8 cellular contexts compared by ENCODE assay signal in the genomic region with DNA sequence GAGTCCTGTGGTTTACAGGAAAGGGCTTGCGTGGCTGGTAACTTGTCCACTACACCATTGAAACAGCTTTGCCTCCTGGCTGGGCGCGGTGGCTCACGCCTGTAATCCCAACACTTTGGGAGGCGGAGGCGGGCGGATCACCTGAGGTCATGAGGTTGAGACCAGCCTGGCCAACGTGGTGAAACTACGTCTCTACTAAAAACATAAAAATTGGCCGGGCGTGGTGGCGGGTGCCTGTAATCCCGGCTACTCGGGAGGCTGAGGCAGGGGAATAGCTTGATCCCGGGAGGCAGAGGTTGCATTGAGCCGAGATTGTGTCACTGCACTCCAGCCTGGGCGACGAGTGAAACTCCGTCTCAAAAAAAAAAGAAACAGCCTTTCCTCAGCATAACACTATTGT. TPM values are rescaled to one million over a fixed set of nuclear protein-coding genes. Genes with fewer than 3 reads are reported as not detected.
DNase-seq lines count a peak whose midpoint lies in the region; ATAC-seq and TF ChIP-seq lines count a peak whose summit lies in the region.
"Not testable (repeated sequence)": the region's sequence is repeated elsewhere in the genome, so short reads cannot be mapped to it uniquely, and the experiment has no call there.

No MANE protein-coding gene starts in this region.

- H3K4me1 Mint-ChIP-seq in activated T-cell treated with anti-CD3 and anti-CD28 coated beads, Interleukin-2, amount 50 U/mL, for 4 hours (ENCODE audit: low read depth) = peaks cover 64% of the 10 kb centered on the region
- H3K4me1 Mint-ChIP-seq in MCF 10A (ENCODE audit: insufficient read depth, unreplicated experiment) (peaks cover 49% of the 10 kb centered on the region), naive B cell (peaks cover 28 to 36% (median 36%) of the 10 kb centered on the region in 3 donors)

- RAD21 ChIA-PET in HCT116 (lab: Charles Lee; ENCODE audit: low non-redundant PET in 1 of 2, low total read pairs in 2 of 2, uncharacterized antibody in 2 of 2, unreplicated experiment in 2 of 2) = not testable (repeated sequence)

- ATAC-seq in HCT116; Panc1; activated T-cell treated with anti-CD3 and anti-CD28 coated beads, Interleukin-2, amount 50 U/mL, for 4 hours; naive B cell (ENCODE audit: low read depth in 2 of 2): not testable (repeated sequence)

- not testable (repeated sequence) for DNase-seq in HCT116 (ENCODE audit: low read depth, low spot score); Panc1 (ENCODE audit: low read depth, low spot score); activated T-cell treated with anti-CD3 and anti-CD28 coated beads, Interleukin-2, amount 50 U/mL, for 4 hours; MCF 10A (ENCODE audit: unreplicated experiment); esophagus squamous epithelium (lab: John Stamatoyannopoulos, UW); naive B cell
- peak; percentile 75 for DNase-seq in spleen

- POLR2A ChIA-PET in HCT116 (lab: Charles Lee) = not testable (repeated sequence)
- POLR2A ChIA-PET in Panc1 (lab: Charles Lee) (interaction anchor here (0.6 to 1.0 kb wide), 3 partner anchors 8 to 13 kb away, joined by 3 to 6 read pairs (median 5); no protein-coding TSS in a partner anchor), MCF 10A (lab: Yijun Ruan, JAX) (interaction anchor here (1.2 to 1.9 kb wide), 3 partner anchors 8 to 210 kb away, joined by 4 to 45 read pairs (median 4); a partner anchor contains a TSS)

- H3K4me1 ChIP-seq in HCT116 (ENCODE audit: control insufficient read depth in 1 of 2, insufficient read depth in 2 of 2, low read length in 2 of 2) (peaks cover 13 to 31% of the 10 kb centered on the region in 2 experiments), Panc1 (ENCODE audit: control insufficient read depth, insufficient read depth, low read length) (peaks cover 46% of the 10 kb centered on the region), esophagus squamous epithelium (peaks cover 18 to 55% (median 21%) of the 10 kb centered on the region in 3 donors), spleen (peaks cover 19 to 69% (median 50%) of the 10 kb centered on the region in 6 donors)

- TF ChIP-seq RAD21 in HCT116 (IDR thresholded peaks at IDR 0.05; ENCODE audit: low read depth) = not testable (repeated sequence)

- H3K27ac Mint-ChIP-seq in MCF 10A (ENCODE audit: low read depth, unreplicated experiment) (peak overlapping the region; percentile 53), naive B cell (peak overlapping the region in 2 of 6 donors; percentile 86 to 88)

- peaks cover 33% of the 10 kb centered on the region for H3K36me3 Mint-ChIP-seq in activated T-cell treated with anti-CD3 and anti-CD28 coated beads, Interleukin-2, amount 50 U/mL, for 4 hours (ENCODE audit: insufficient read depth)
- peaks cover 58% of the 10 kb centered on the region for H3K36me3 Mint-ChIP-seq in MCF 10A (ENCODE audit: insufficient read depth, unreplicated experiment)
- not testable (repeated sequence) for H3K36me3 Mint-ChIP-seq in naive B cell

- H3K9ac ChIP-seq in HCT116 (ENCODE audit: low read length) = not testable (repeated sequence)

- CTCF ChIA-PET in HCT116 (lab: Charles Lee); Panc1 (lab: Charles Lee): not testable (repeated sequence)
- CTCF ChIA-PET in MCF 10A (lab: Yijun Ruan, JAX) = interaction anchor here (0.6 to 0.7 kb wide), 2 partner anchors 8 to 989 kb away, joined by 3 read pairs; no protein-coding TSS in a partner anchor

- not testable (repeated sequence) for H3K27me3 Mint-ChIP-seq in activated T-cell treated with anti-CD3 and anti-CD28 coated beads, Interleukin-2, amount 50 U/mL, for 4 hours (ENCODE audit: low read depth); MCF 10A (ENCODE audit: insufficient read depth, unreplicated experiment); naive B cell

- H3K79me2 ChIP-seq in HCT116 (ENCODE audit: insufficient read depth, low read length) = peaks cover 19% of the 10 kb centered on the region

- TF ChIP-seq POLR2A in HCT116 (IDR thresholded peaks at IDR 0.05; ENCODE audit: borderline replicate concordance, extremely low read depth, insufficient read depth, insufficient read length); esophagus squamous epithelium (IDR thresholded peaks at IDR 0.05); spleen (IDR thresholded peaks at IDR 0.05): not testable (repeated sequence)

- TF ChIP-seq CTCF in 22Rv1 (IDR thresholded peaks at IDR 0.05); HCT116 (IDR thresholded peaks at IDR 0.05 in 2 of 3, conservative IDR thresholded peaks at IDR 0.05 in 1 of 3; ENCODE audit: borderline replicate concordance in 1 of 3, insufficient read depth in 1 of 3, low read depth in 2 of 3, low read length in 2 of 3); Panc1 (IDR thresholded peaks at IDR 0.05); MCF 10A (IDR thresholded peaks at IDR 0.05; ENCODE audit: unreplicated experiment); esophagus squamous epithelium (IDR thresholded peaks at IDR 0.05); spleen (IDR thresholded peaks at IDR 0.05 in 8 of 11, conservative IDR thresholded peaks at IDR 0.05 in 3 of 11): not testable (repeated sequence)

- H3K4me3 ChIP-seq in HCT116 (replicated peaks in 1 of 2; ENCODE audit: low read depth in 1 of 2, low read length in 2 of 2) (peak overlapping the region; percentile 78 to 83; a peak in 2 of 4 replicates), Panc1 (ENCODE audit: low read depth in 2 of 2, low read length in 2 of 2) (peak overlapping the region; percentile 69 to 94), esophagus squamous epithelium (peak overlapping the region in 2 of 4 donors; percentile 89 to 90), spleen (peak overlapping the region in 2 of 8 donors; percentile 98)

- peaks cover 23 to 25% of the 10 kb centered on the region in 2 experiments; a peak in 3 of 4 replicates for H3K36me3 ChIP-seq in HCT116 (ENCODE audit: control insufficient read depth in 1 of 2, insufficient read depth in 2 of 2, low read length in 2 of 2)
- not testable (repeated sequence) for H3K36me3 ChIP-seq in Panc1 (ENCODE audit: control insufficient read depth, insufficient read depth, low read length)
- peaks cover 17 to 32% (median 22%) of the 10 kb centered on the region in 3 donors for H3K36me3 ChIP-seq in esophagus squamous epithelium
- peaks cover 8 to 36% (median 28%) of the 10 kb centered on the region in 6 donors for H3K36me3 ChIP-seq in spleen

- H3K9me2 ChIP-seq in HCT116 (ENCODE audit: insufficient read depth) = not testable (repeated sequence)

- H2AFZ ChIP-seq in HCT116 (ENCODE audit: low read depth, low read length, poor library complexity, severe bottlenecking) = not testable (repeated sequence)

- WGBS in esophagus squamous epithelium, 2 donors = 78 to 79% methylated on average over 19 of the region's 19 CpGs
- WGBS in spleen, 5 donors = 93 to 96% (median 95%) methylated on average over 19 of the region's 19 CpGs

- not testable (repeated sequence) for H3K9me3 Mint-ChIP-seq in activated T-cell treated with anti-CD3 and anti-CD28 coated beads, Interleukin-2, amount 50 U/mL, for 4 hours; MCF 10A (ENCODE audit: unreplicated experiment); naive B cell

- H3K4me2 ChIP-seq in HCT116 (ENCODE audit: low read length) = peak overlapping the region; percentile 94

- H3K4me3 Mint-ChIP-seq in activated T-cell treated with anti-CD3 and anti-CD28 coated beads, Interleukin-2, amount 50 U/mL, for 4 hours = peak overlapping the region; percentile 89
- peak overlapping the region; percentile 94 for H3K4me3 Mint-ChIP-seq in MCF 10A (ENCODE audit: unreplicated experiment)
- H3K4me3 Mint-ChIP-seq in naive B cell = peak overlapping the region in 7 of 8 donors; percentile 29 to 82 (median 62)

- not testable (repeated sequence) for BruUV-seq in HCT116 (replicated peaks; lab: Mats Ljungman, UMichigan); Panc1 (replicated peaks; lab: Mats Ljungman, UMichigan); MCF 10A (replicated peaks; lab: Mats Ljungman, UMichigan)

- H3K9me3 ChIP-seq in HCT116 (ENCODE audit: control insufficient read depth in 1 of 2, insufficient read depth in 1 of 2, low read depth in 1 of 2, low read length in 2 of 2); Panc1 (ENCODE audit: control insufficient read depth, insufficient read depth, low read depth, low read length); esophagus squamous epithelium; spleen: not testable (repeated sequence)

- not testable (repeated sequence) for H3K27me3 ChIP-seq in HCT116 (ENCODE audit: insufficient read depth, low read length); Panc1 (ENCODE audit: control insufficient read depth, insufficient read depth, low read length); esophagus squamous epithelium; spleen (replicated peaks in 1 of 7)

- peak overlapping the region; percentile 75 for H3K27ac ChIP-seq in 22Rv1
- not testable (repeated sequence) for H3K27ac ChIP-seq in HCT116 (ENCODE audit: low read depth, low read length)
- peak overlapping the region; percentile 99 for H3K27ac ChIP-seq in Panc1 (ENCODE audit: low read length)
- peak overlapping the region; percentile 80 to 89 (median 84) for H3K27ac ChIP-seq in esophagus squamous epithelium
- H3K27ac ChIP-seq in spleen = peak overlapping the region in 5 of 8 donors; percentile 66 to 85 (median 77)

- peaks cover 21% of the 10 kb centered on the region; the same call in 1 of the 2 replicates for H4K20me1 ChIP-seq in HCT116 (ENCODE audit: insufficient read depth)

- in situ Hi-C loops in Panc1 (cut with HindIII; ENCODE audit: low pct_unique_long_range_greater_than_20kb, low sequenced_read_pairs) = not testable (repeated sequence)

- intact Hi-C loops in HCT116 (cut with micrococcal nuclease); Panc1 (cut with micrococcal nuclease; ENCODE audit: unreplicated experiment); MCF 10A (cut with micrococcal nuclease); esophagus squamous epithelium (cut with DNase I); spleen (cut with DNase I; ENCODE audit: low total_unique reads): not testable (repeated sequence)

RNA-seq across cellular contexts. Expression of a gene that starts 1.2 kb away (rescaled TPM):
- total RNA-seq in HCT116 (2021; ENCODE audit: unreplicated experiment) = 7.2 TPM
- polyA plus RNA-seq in HCT116 (2012) = 2.9 and 3.5 TPM in 2 replicates
- 21.8 TPM for total RNA-seq in Panc1 (2021; ENCODE audit: unreplicated experiment)
- polyA plus RNA-seq in Panc1 (2012; ENCODE audit: insufficient read length) = 7.1 TPM
- total RNA-seq in activated T-cell treated with anti-CD3 and anti-CD28 coated beads, Interleukin-2, amount 50 U/mL, for 4 hours = 1 to 10 TPM; 3.8 to 5.4 (median 4.1) TPM
- 8.0 and 11.2 TPM in 2 replicates for total RNA-seq in MCF 10A (2022)
- 1 to 10 TPM; 3.5 to 5.2 (median 4.4) TPM for total RNA-seq in esophagus squamous epithelium
- 1 to 10 TPM in 2 of 6 donors, under 1 TPM in 3, not detected in 1; 0.58 to 2.0 (median 0.97) TPM for polyA plus RNA-seq in naive B cell (ENCODE audit: low read depth in 6 of 6)
- total RNA-seq in spleen = 1 to 10 TPM; 2.4 to 5.9 (median 3.6) TPM
- polyA plus RNA-seq in spleen = under 1 TPM; 0.52 to 0.83 (median 0.80) TPM

RNA-seq across cellular contexts. Expression of a gene that starts 8.9 kb away (rescaled TPM):
- total RNA-seq in HCT116 (2021; ENCODE audit: unreplicated experiment) = 1,465 TPM
- 1,622 and 1,968 TPM in 2 replicates for polyA plus RNA-seq in HCT116 (2012)
- total RNA-seq in Panc1 (2021; ENCODE audit: unreplicated experiment) = 1,025 TPM
- 981 TPM for polyA plus RNA-seq in Panc1 (2012; ENCODE audit: insufficient read length)
- 1,000 to 10,000 TPM; 1,441 to 1,606 (median 1,571) TPM for total RNA-seq in activated T-cell treated with anti-CD3 and anti-CD28 coated beads, Interleukin-2, amount 50 U/mL, for 4 hours
- total RNA-seq in MCF 10A (2022) = 1,642 and 1,967 TPM in 2 replicates
- total RNA-seq in esophagus squamous epithelium = 100 to 1,000 TPM; 495 to 880 (median 705) TPM
- polyA plus RNA-seq in naive B cell (ENCODE audit: low read depth in 6 of 6) = 1,000 to 10,000 TPM in 5 of 6 donors, 100 to 1,000 TPM in 1; 928 to 1,990 (median 1,827) TPM
- 100 to 1,000 TPM; 618 to 926 (median 772) TPM for total RNA-seq in spleen
- 1,000 to 10,000 TPM; 2,909 to 3,288 (median 3,106) TPM for polyA plus RNA-seq in spleen
